19 cellular contexts compared by ENCODE assay signal in the genomic region with DNA sequence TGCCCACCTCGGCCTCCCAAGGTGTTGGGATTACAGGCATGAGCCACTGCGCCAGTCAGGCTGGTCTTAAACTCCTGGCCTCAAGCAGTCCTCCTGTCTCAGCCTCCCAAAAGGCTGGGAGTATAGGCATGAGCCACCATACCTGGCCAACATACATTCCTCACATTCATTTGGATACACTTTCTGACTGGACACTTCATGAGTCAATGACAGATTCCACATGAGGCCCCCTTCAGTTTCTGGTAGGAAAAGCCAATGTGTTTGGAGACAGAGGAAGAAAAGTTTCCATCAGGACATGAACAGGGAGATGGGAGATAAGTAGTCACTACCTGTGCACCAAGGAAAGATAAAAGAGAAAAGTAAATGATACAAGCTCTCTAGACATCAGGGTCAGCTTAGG.
"Had no signal": no experiment of that assay in that cellular context is flagged by ENCODE, and none has a peak within 500 bp of the region (broad histone marks: within the 10 kb centered on the region; RNA-seq: fewer than 3 reads in every experiment).

No MANE protein-coding gene starts in this region.

- FAIRE-seq: astrocyte, islet of Langerhans had no signal

- H3K4me1 ChIP-seq: tibial nerve had no signal

- H3K4me2 ChIP-seq: smooth muscle cell had no signal

- H3K27ac Mint-ChIP-seq: endodermal cell; T-helper 2 cell treated with Interferon-gamma antibody and Interleukin-4, amounts not matched to agents 5 μg/mL and 100 μg/mL, for 36 hours had no signal

- H3K4me3 Mint-ChIP-seq: endodermal cell; nephron; T-helper 2 cell treated with Interferon-gamma antibody and Interleukin-4, amounts not matched to agents 5 μg/mL and 100 μg/mL, for 36 hours had no signal

- H3K27me3 ChIP-seq: cardiac muscle cell, tibial nerve had no signal

- H3K36me3 ChIP-seq: cardiac muscle cell, prostate gland, tibial nerve had no signal

- H3K9me3 ChIP-seq: prostate gland had no signal

- DNase-seq: activated CD4-positive, alpha-beta T cell treated with anti-CD3 and anti-CD28 coated beads for 1 hour; activated CD4-positive, alpha-beta T cell treated with anti-CD3 and anti-CD28 coated beads, Interleukin-2, amount 50 U/mL, for 4 hours; activated naive CD4-positive, alpha-beta T cell treated with anti-CD3 and anti-CD28 coated beads, Interleukin-2, amount 50 U/mL, for 16 hours; activated T-cell treated with anti-CD3 and anti-CD28 coated beads, Interleukin-2, amount 50 U/mL, for 1 hour; nucleus accumbens; right cardiac atrium; stimulated activated CD4-positive, alpha-beta T cell treated with anti-CD3 and anti-CD28 coated beads, Interleukin-4, amount 100 ng/mL, for 4 hours; stimulated activated CD8-positive, alpha-beta memory T cell treated with anti-CD3 and anti-CD28 coated beads, Interleukin-4, amount 100 ng/mL, for 48 hours; stimulated activated naive CD4-positive, alpha-beta T cell treated with Interleukin-2 at 50 U/mL for 16 hours; substantia nigra had no signal

- H3K4me3 ChIP-seq: cardiac muscle cell, prostate gland, smooth muscle cell, tibial nerve had no signal

- H3K9me3 Mint-ChIP-seq: nephron; T-helper 2 cell treated with Interferon-gamma antibody and Interleukin-4, amounts not matched to agents 5 μg/mL and 100 μg/mL, for 36 hours had no signal

- H3K27ac ChIP-seq: cardiac muscle cell, prostate gland, tibial nerve had no signal
